In the genomic region with DNA sequence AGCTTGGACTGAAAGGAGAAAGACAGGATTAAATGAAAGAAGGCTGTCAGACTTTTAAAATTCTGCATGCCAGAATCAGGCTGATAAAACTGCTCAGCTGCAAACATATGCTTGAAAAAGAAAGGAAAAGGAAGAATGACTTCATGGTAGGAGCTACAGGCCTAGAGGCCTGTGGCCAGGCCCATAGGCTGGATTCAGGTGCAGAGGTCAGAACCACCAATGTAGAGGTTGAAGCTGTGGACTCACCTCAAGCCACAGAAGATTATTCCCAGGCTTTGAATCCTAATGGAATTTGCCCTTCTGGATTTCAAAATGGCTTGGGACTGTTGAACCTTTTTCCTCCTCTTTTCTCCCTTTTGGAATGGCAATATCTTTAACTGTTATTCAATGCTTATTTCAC, we compare ENCODE assay signal across 29 cellular contexts.
"Had no signal": no experiment of that assay in that cellular context is flagged by ENCODE, and none has a peak within 500 bp of the region (broad histone marks: within the 10 kb centered on the region; RNA-seq: fewer than 3 reads in every experiment).

No MANE protein-coding gene starts in this region.

- H3K27ac Mint-ChIP-seq: immature natural killer cell; mesothelial cell of epicardium; naive thymus-derived CD4-positive, alpha-beta T cell; natural killer cell treated with Interleukin-12 subunit alpha and Interleukin-12 subunit beta and Interleukin-15 and Interleukin-18, amount 100 ng/mL, for 72 hours; neural progenitor cell; stimulated activated memory B cell treated with anti-CD40 and anti-IgM and Interleukin-4, amounts not matched to agents 10 μg/mL and 1 μg/mL and 100 μg/mL, for 72 hours; stimulated activated naive CD8-positive, alpha-beta T cell treated with anti-CD3 and anti-CD28 coated beads, Interleukin-15, amount 100 ng/mL, for 72 hours; type B pancreatic cell had no signal

- H3K4me3 ChIP-seq: left ventricle myocardium inferior, lung, neural progenitor cell, psoas muscle, right atrium auricular region, right lobe of liver, smooth muscle cell, tibial nerve, uterus had no signal

- H3K9me3 Mint-ChIP-seq: mesothelial cell of epicardium; natural killer cell treated with Interleukin-12 subunit alpha and Interleukin-12 subunit beta and Interleukin-15 and Interleukin-18, amount 100 ng/mL, for 72 hours; stimulated activated memory B cell treated with anti-CD40 and anti-IgM and Interleukin-4, amounts not matched to agents 10 μg/mL and 1 μg/mL and 100 μg/mL, for 72 hours; type B pancreatic cell had no signal

- H3K27me3 Mint-ChIP-seq: naive thymus-derived CD4-positive, alpha-beta T cell; natural killer cell treated with Interleukin-12 subunit alpha and Interleukin-12 subunit beta and Interleukin-15 and Interleukin-18, amount 100 ng/mL, for 72 hours; stimulated activated memory B cell treated with anti-CD40 and anti-IgM and Interleukin-4, amounts not matched to agents 10 μg/mL and 1 μg/mL and 100 μg/mL, for 72 hours; stimulated activated naive CD8-positive, alpha-beta T cell treated with anti-CD3 and anti-CD28 coated beads, Interleukin-15, amount 100 ng/mL, for 72 hours; type B pancreatic cell had no signal

- H3K27ac ChIP-seq: left ventricle myocardium inferior, neural progenitor cell, neutrophil, parathyroid adenoma, psoas muscle, right atrium auricular region, right lobe of liver, tibial nerve, uterus had no signal

- H3K36me3 Mint-ChIP-seq: natural killer cell treated with Interleukin-12 subunit alpha and Interleukin-12 subunit beta and Interleukin-15 and Interleukin-18, amount 100 ng/mL, for 72 hours had no signal

- H3K36me3 ChIP-seq: neural progenitor cell, neutrophil, right atrium auricular region, right lobe of liver, uterus had no signal

- H3K4me1 Mint-ChIP-seq: immature natural killer cell; mesothelial cell of epicardium; neural progenitor cell; stimulated activated memory B cell treated with anti-CD40 and anti-IgM and Interleukin-4, amounts not matched to agents 10 μg/mL and 1 μg/mL and 100 μg/mL, for 72 hours; stimulated activated naive CD8-positive, alpha-beta T cell treated with anti-CD3 and anti-CD28 coated beads, Interleukin-15, amount 100 ng/mL, for 72 hours had no signal

- DNase-seq: hypothalamus; immature natural killer cell; kidney; left colon; left ventricle myocardium inferior; mesendoderm; naive thymus-derived CD4-positive, alpha-beta T cell; occipital lobe; psoas muscle; right lobe of liver; stimulated activated CD4-positive, alpha-beta T cell treated with anti-CD3 and anti-CD28 coated beads, Interleukin-1b, Interleukin-23, amount 100 ng/mL, for 48 hours; stimulated activated CD4-positive, alpha-beta T cell treated with anti-CD3 and anti-CD28 coated beads, Interleukin-2, amount 100 ng/mL, for 48 hours; stimulated activated CD4-positive, alpha-beta T cell treated with anti-CD3 and anti-CD28 coated beads, Interleukin-4, amount 100 ng/mL, for 4 hours; stimulated activated CD8-positive, alpha-beta memory T cell treated with anti-CD3 and anti-CD28 coated beads, Interleukin-4, amount 100 ng/mL, for 48 hours; stimulated activated naive CD4-positive, alpha-beta T cell treated with Interleukin-2 at 50 U/mL for 16 hours; stimulated activated naive CD8-positive, alpha-beta T cell treated with anti-CD3 and anti-CD28 coated beads, Interleukin-15, amount 100 ng/mL, for 72 hours; substantia nigra; uterus had no signal

- H3K4me3 Mint-ChIP-seq: immature natural killer cell; mesothelial cell of epicardium; naive thymus-derived CD4-positive, alpha-beta T cell; natural killer cell treated with Interleukin-12 subunit alpha and Interleukin-12 subunit beta and Interleukin-15 and Interleukin-18, amount 100 ng/mL, for 72 hours; neural progenitor cell; stimulated activated memory B cell treated with anti-CD40 and anti-IgM and Interleukin-4, amounts not matched to agents 10 μg/mL and 1 μg/mL and 100 μg/mL, for 72 hours; stimulated activated naive CD8-positive, alpha-beta T cell treated with anti-CD3 and anti-CD28 coated beads, Interleukin-15, amount 100 ng/mL, for 72 hours; type B pancreatic cell had no signal

- H3K9me3 ChIP-seq: neutrophil, psoas muscle, right lobe of liver, uterus had no signal

- ATAC-seq: left colon; naive thymus-derived CD4-positive, alpha-beta T cell; natural killer cell treated with Interleukin-12 subunit alpha and Interleukin-12 subunit beta and Interleukin-15 and Interleukin-18, amount 100 ng/mL, for 72 hours; stimulated activated memory B cell treated with anti-CD40 and anti-IgM and Interleukin-4, amounts not matched to agents 10 μg/mL and 1 μg/mL and 100 μg/mL, for 72 hours; stimulated activated naive CD8-positive, alpha-beta T cell treated with anti-CD3 and anti-CD28 coated beads, Interleukin-15, amount 100 ng/mL, for 72 hours had no signal

- H3K27me3 ChIP-seq: neural progenitor cell, neutrophil, right atrium auricular region, right lobe of liver, tibial nerve, uterus had no signal
